In the genomic region with DNA sequence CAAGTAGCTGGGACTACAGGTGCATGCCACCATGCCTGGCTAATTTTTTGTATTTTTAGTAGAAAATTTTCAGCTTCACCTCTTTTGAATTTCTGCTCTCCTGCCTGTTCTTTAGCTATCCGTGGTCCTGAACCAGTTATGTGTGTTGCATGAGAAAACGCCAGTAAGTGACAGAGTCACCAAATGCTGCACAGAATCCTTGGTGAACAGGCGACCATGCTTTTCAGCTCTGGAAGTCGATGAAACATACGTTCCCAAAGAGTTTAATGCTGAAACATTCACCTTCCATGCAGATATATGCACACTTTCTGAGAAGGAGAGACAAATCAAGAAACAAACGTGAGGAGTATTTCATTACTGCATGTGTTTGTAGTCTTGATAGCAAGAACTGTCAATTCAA, we compare ENCODE assay signal across 21 cellular contexts. TPM values are rescaled to one million over a fixed set of nuclear protein-coding genes. Genes with fewer than 3 reads are reported as not detected.
DNase-seq lines count a peak whose midpoint lies in the region; ATAC-seq and TF ChIP-seq lines count a peak whose summit lies in the region.
"Had no signal": no experiment of that assay in that cellular context is flagged by ENCODE, and none has a peak within 500 bp of the region (broad histone marks: within the 10 kb centered on the region; RNA-seq: fewer than 3 reads in every experiment).

No MANE protein-coding gene starts in this region.

- no peaks in the 10 kb centered on the region for H3K36me3 ChIP-seq in brain microvascular endothelial cell (replicated peaks)
- H3K36me3 ChIP-seq in left lung = no peaks in the 10 kb centered on the region
- H3K36me3 ChIP-seq: uterus had no signal

- DNase-seq in Caki2 (ENCODE audit: low read depth) (peak; percentile 6), M059J (ENCODE audit: low read depth) (peak; percentile 9), brain microvascular endothelial cell (peak; percentile 13), left kidney (ENCODE audit: low read depth, low spot score) (peak; percentile 56), AG08396 (ENCODE audit: low spot score) (no peak), left lung (no peak), NCI-H524 (lab: John Stamatoyannopoulos, UW) (no peak)
- DNase-seq: activated effector memory CD4-positive, alpha-beta T cell treated with anti-CD3 and anti-CD28 coated beads, Interleukin-2, amount 50 U/mL, for 16 hours; amniotic stem cell; cerebellar nuclear complex; effector CD8-positive, alpha-beta T cell; H9; midbrain; NCI-H1048; NCI-H2081; NCI-H446 treated with DMSO at 0.1 percent for 48 hours; psoas muscle; substantia nigra; uterus had no signal

- in situ Hi-C loops in Caki2 (cut with HindIII; ENCODE audit: low pct_unique_long_range_greater_than_20kb, low sequenced_read_pairs) (no loop called here), brain microvascular endothelial cell (cut with HindIII; ENCODE audit: low pct_ligation_motif_present, low sequenced_read_pairs) (no loop called here)

- TF ChIP-seq CTCF in brain microvascular endothelial cell (IDR thresholded peaks at IDR 0.05; ENCODE audit: low read depth, low read length, missing control alignments) = no peak
- TF ChIP-seq CTCF in left lung (IDR thresholded peaks at IDR 0.05) = no peak

- H3K4me3 ChIP-seq in brain microvascular endothelial cell (ENCODE audit: low read depth, low read length) (no peak overlapping the region), left lung (no peak overlapping the region)
- H3K4me3 ChIP-seq: psoas muscle, smooth muscle cell, uterus had no signal

- ATAC-seq in left lung = no peak
- no peak for ATAC-seq in HG02870 (IDR thresholded peaks at IDR 0.05; ENCODE audit: unreplicated experiment)
- ATAC-seq: psoas muscle had no signal

- no peaks in the 10 kb centered on the region for H3K4me1 ChIP-seq in left lung
- H3K4me1 ChIP-seq: psoas muscle, uterus had no signal

- H3K27me3 ChIP-seq in brain microvascular endothelial cell (replicated peaks) (no peaks in the 10 kb centered on the region), left lung (no peaks in the 10 kb centered on the region)
- H3K27me3 ChIP-seq: uterus had no signal

- intact Hi-C loops in left lung (cut with DNase I) = no loop called here

- H3K27ac ChIP-seq in brain microvascular endothelial cell (no peak overlapping the region), left lung (no peak overlapping the region)
- H3K27ac ChIP-seq: psoas muscle, uterus had no signal

- no peaks in the 10 kb centered on the region for H3K9me3 ChIP-seq in left lung
- H3K9me3 ChIP-seq: psoas muscle, uterus had no signal

RNA-seq across cellular contexts. Expression of a gene that starts 13.9 kb away (rescaled TPM):
- not detected in 2 replicates for total RNA-seq in Caki2 (2014; rRNA removed; shearing (Covaris generic); ENCODE audit: low replicate concordance)
- not detected in 2 replicates for total RNA-seq in M059J (2014; rRNA removed; shearing (Covaris generic))
- total RNA-seq in left lung = under 1 TPM in 1 of 2 donors, not detected in 1; 0.99 TPM
- total RNA-seq: H9 had no signal

RNA-seq across cellular contexts. Expression of a gene that starts 18.0 kb away (rescaled TPM):
- total RNA-seq in Caki2 (2014; rRNA removed; shearing (Covaris generic); ENCODE audit: low replicate concordance) = 5.4 and 25.5 TPM in 2 replicates
- total RNA-seq in M059J (2014; rRNA removed; shearing (Covaris generic)) = 1.2 and 1.7 TPM in 2 replicates
- under 1 TPM in 1 of 2 donors, not detected in 1; 0.73 TPM for total RNA-seq in left lung
- total RNA-seq: psoas muscle, uterus had no signal

Comparison
In these comparisons a context has a peak if more than half of its experiments do, and no peak if none do; other contexts are left out.
1. DNase-seq: peak in Caki2 (single experiment), M059J (single experiment), brain microvascular endothelial cell (single experiment) and left kidney (single experiment); none in AG08396 (single experiment), left lung (0 of 2) and NCI-H524 (0 of 2).